Comparison of ENCODE assay signal across 9 cellular contexts in the genomic region with DNA sequence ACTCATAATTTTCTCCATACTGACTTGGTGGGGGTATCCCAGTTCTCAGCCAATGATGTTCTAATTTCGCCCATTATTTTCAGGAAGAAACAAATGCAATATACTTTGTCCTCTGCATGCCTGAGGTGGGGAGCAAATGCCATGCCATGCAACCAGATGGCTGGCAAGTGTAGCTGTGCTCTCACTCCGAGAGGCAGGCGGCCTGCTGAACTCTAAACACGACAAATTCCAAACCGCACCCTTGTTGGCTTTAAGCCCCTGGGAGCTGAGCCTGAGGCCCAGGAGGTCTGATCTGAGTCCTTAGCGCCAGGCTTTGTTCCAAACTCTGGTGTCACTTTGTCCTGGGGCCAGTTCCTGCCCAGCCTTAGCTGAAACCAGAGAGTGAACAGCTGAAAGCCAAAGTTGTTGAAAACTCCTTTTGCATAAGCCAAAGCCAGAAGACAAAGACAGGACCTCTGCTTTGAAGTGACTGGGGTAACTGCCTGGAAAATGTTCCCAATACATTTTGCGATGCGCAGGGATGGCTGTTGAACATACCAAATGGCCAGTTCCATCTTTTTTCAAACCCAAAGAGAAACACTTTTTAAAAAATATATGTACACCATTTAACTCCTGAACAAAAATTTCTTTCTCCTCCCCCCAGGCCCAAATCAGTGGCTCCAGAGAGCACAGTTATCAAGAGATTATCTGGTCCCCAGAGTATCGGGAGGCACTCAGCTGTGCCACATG. TPM values are rescaled to one million over a fixed set of nuclear protein-coding genes. Genes with fewer than 3 reads are reported as not detected.
DNase-seq lines count a peak whose midpoint lies in the region; ATAC-seq and TF ChIP-seq lines count a peak whose summit lies in the region.
"Had no signal": no experiment of that assay in that cellular context is flagged by ENCODE, and none has a peak within 500 bp of the region (broad histone marks: within the 10 kb centered on the region; RNA-seq: fewer than 3 reads in every experiment).

No MANE protein-coding gene starts in this region.

- H3K27ac ChIP-seq in BLaER1 treated with 17β-estradiol and CSF1 and Interleukin-3, amounts not matched to agents 10 nM and 100 nM: no peak overlapping the region
- peak overlapping the region; percentile 53 for H3K27ac ChIP-seq in neural cell (ENCODE audit: low read length)
- H3K27ac ChIP-seq in foreskin keratinocyte: no peak overlapping the region

- H3K9me2 ChIP-seq in neural cell (ENCODE audit: insufficient read depth, low read length): no peaks in the 10 kb centered on the region

- H3K36me3 ChIP-seq in BLaER1 treated with 17β-estradiol and CSF1 and Interleukin-3, amounts not matched to agents 10 nM and 100 nM: peaks cover 53 to 89% (median 68%) of the 10 kb centered on the region in 11 experiments
- H3K36me3 ChIP-seq in neural cell (ENCODE audit: insufficient read depth, low read length): no peaks in the 10 kb centered on the region

- H3F3A ChIP-seq in neural cell (ENCODE audit: insufficient read depth, low read length, poor library complexity, severe bottlenecking): no peaks in the 10 kb centered on the region

- H3K27me3 ChIP-seq in BLaER1 treated with 17β-estradiol and CSF1 and Interleukin-3, amounts not matched to agents 10 nM and 100 nM: peaks cover 0 to 8% (median 0%) of the 10 kb centered on the region in 11 experiments; a peak in 1 of 22 replicates
- H3K27me3 ChIP-seq in neural cell (ENCODE audit: insufficient read depth, low read depth, low read length) (no peaks in the 10 kb centered on the region), foreskin keratinocyte (no peaks in the 10 kb centered on the region)

- ATAC-seq in foreskin keratinocyte: no peak
- ATAC-seq: HCT116 had no signal

- H2AFZ ChIP-seq in neural cell (ENCODE audit: low read depth, low read length): no peak overlapping the region

- no peak for TF ChIP-seq RAD21 in neural cell (conservative IDR thresholded peaks at IDR 0.05)

- H3K4me2 ChIP-seq in BLaER1 treated with 17β-estradiol and CSF1 and Interleukin-3, amounts not matched to agents 10 nM and 100 nM: peak overlapping the region in 7 of 11 experiments; percentile 8 to 56 (median 43); a peak in 14 of 22 replicates
- H3K4me2 ChIP-seq in neural cell (ENCODE audit: low read length): peak overlapping the region; percentile 25

- no peaks in the 10 kb centered on the region for H3K79me2 ChIP-seq in neural cell (replicated peaks; ENCODE audit: insufficient read depth, low read length)

- no peaks in the 10 kb centered on the region for H3K9me3 ChIP-seq in BLaER1 treated with 17β-estradiol and CSF1 and Interleukin-3, amounts not matched to agents 10 nM and 100 nM (replicated peaks in 1 of 11)
- H3K9me3 ChIP-seq in neural cell (ENCODE audit: low read length): no peaks in the 10 kb centered on the region

- no peak for TF ChIP-seq CTCF in fibroblast of mammary gland (conservative IDR thresholded peaks at IDR 0.05; ENCODE audit: control insufficient read depth, insufficient read depth, low read depth, low read length)
- TF ChIP-seq CTCF in neural cell (IDR thresholded peaks at IDR 0.05; ENCODE audit: poor library complexity, severe bottlenecking): no peak
- TF ChIP-seq CTCF in foreskin keratinocyte (conservative IDR thresholded peaks at IDR 0.05): no peak

- DNase-seq in NCI-H446 treated with DMSO at 0.1 percent for 48 hours (lab: John Stamatoyannopoulos, UW) (peak; percentile 31), fibroblast of mammary gland (ENCODE audit: low read depth) (peak; percentile 25), foreskin keratinocyte (no peak), NCI-H2227 (lab: John Stamatoyannopoulos, UW; ENCODE audit: unreplicated experiment) (no peak), NCI-H510A (lab: John Stamatoyannopoulos, UW) (no peak)
- no peak for DNase-seq in stimulated activated naive CD4-positive, alpha-beta T cell treated with Interleukin-2 at 50 U/mL for 16 hours (lab: John Stamatoyannopoulos, UW)

- no peak for TF ChIP-seq EP300 in neural cell (conservative IDR thresholded peaks at IDR 0.05; ENCODE audit: poor library complexity, severe bottlenecking)

- H3K4me1 ChIP-seq in BLaER1 treated with 17β-estradiol and CSF1 and Interleukin-3, amounts not matched to agents 10 nM and 100 nM: peaks cover 29 to 68% (median 57%) of the 10 kb centered on the region in 10 experiments
- peaks cover 4% of the 10 kb centered on the region for H3K4me1 ChIP-seq in foreskin keratinocyte

- H4K20me1 ChIP-seq in BLaER1 treated with 17β-estradiol and CSF1 and Interleukin-3, amounts not matched to agents 10 nM and 100 nM: peaks cover 0 to 37% (median 23%) of the 10 kb centered on the region in 11 experiments; a peak in 15 of 22 replicates
- H4K20me1 ChIP-seq in neural cell (ENCODE audit: insufficient read depth): no peaks in the 10 kb centered on the region

- peak overlapping the region in 1 of 11 experiments; percentile 3; a peak in 1 of 22 replicates for H3K9ac ChIP-seq in BLaER1 treated with 17β-estradiol and CSF1 and Interleukin-3, amounts not matched to agents 10 nM and 100 nM
- no peak overlapping the region for H3K9ac ChIP-seq in neural cell (ENCODE audit: low read length)

- H3K4me3 ChIP-seq in BLaER1 treated with 17β-estradiol and CSF1 and Interleukin-3, amounts not matched to agents 10 nM and 100 nM: no peak overlapping the region
- H3K4me3 ChIP-seq in fibroblast of mammary gland (ENCODE audit: control insufficient read depth, low read depth, low read length): no peak overlapping the region
- H3K4me3 ChIP-seq in neural cell (ENCODE audit: low read length): no peak overlapping the region

TF ChIP-seq in neural cell, 6 proteins besides CTCF, POLR2A, EP300 and RAD21:
- TF ChIP-seq TAF1 (IDR thresholded peaks at IDR 0.05; ENCODE audit: low read depth): no peak
- no peak for TF ChIP-seq POLR2AphosphoS5 (IDR thresholded peaks at IDR 0.05)
- TF ChIP-seq SMC3 (conservative IDR thresholded peaks at IDR 0.05; ENCODE audit: poor library complexity): no peak
- no peak for TF ChIP-seq MXI1 (conservative IDR thresholded peaks at IDR 0.05; ENCODE audit: poor library complexity, severe bottlenecking)
- TF ChIP-seq EZH2 (IDR thresholded peaks at IDR 0.05; ENCODE audit: borderline replicate concordance, insufficient read depth, low read length, poor library complexity, severe bottlenecking): no peak
- TF ChIP-seq, protein P1, sequence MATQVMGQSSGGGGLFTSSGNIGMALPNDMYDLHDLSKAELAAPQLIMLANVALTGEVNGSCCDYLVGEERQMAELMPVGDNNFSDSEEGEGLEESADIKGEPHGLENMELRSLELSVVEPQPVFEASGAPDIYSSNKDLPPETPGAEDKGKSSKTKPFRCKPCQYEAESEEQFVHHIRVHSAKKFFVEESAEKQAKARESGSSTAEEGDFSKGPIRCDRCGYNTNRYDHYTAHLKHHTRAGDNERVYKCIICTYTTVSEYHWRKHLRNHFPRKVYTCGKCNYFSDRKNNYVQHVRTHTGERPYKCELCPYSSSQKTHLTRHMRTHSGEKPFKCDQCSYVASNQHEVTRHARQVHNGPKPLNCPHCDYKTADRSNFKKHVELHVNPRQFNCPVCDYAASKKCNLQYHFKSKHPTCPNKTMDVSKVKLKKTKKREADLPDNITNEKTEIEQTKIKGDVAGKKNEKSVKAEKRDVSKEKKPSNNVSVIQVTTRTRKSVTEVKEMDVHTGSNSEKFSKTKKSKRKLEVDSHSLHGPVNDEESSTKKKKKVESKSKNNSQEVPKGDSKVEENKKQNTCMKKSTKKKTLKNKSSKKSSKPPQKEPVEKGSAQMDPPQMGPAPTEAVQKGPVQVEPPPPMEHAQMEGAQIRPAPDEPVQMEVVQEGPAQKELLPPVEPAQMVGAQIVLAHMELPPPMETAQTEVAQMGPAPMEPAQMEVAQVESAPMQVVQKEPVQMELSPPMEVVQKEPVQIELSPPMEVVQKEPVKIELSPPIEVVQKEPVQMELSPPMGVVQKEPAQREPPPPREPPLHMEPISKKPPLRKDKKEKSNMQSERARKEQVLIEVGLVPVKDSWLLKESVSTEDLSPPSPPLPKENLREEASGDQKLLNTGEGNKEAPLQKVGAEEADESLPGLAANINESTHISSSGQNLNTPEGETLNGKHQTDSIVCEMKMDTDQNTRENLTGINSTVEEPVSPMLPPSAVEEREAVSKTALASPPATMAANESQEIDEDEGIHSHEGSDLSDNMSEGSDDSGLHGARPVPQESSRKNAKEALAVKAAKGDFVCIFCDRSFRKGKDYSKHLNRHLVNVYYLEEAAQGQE (IDR thresholded peaks at IDR 0.05; ENCODE audit: borderline replicate concordance): no peak

RNA-seq across cellular contexts. Expression of a gene that starts 46.2 kb away (rescaled TPM):
- polyA plus RNA-seq in neural cell: 17.5 and 20.0 TPM in 2 replicates
- polyA minus RNA-seq in neural cell: 39.4 and 42.9 TPM in 2 replicates
- 25.8 and 28.5 TPM in 2 replicates for total RNA-seq in foreskin keratinocyte
- 14.5 and 16.0 TPM in 2 replicates for polyA plus RNA-seq in foreskin keratinocyte

RNA-seq across cellular contexts. Expression of a gene that starts 46.5 kb away (rescaled TPM):
- polyA plus RNA-seq in neural cell (22.1 and 23.4 TPM in 2 replicates), foreskin keratinocyte (7.3 and 8.5 TPM in 2 replicates)
- polyA minus RNA-seq in neural cell: 50.9 and 55.3 TPM in 2 replicates
- 17.5 and 18.8 TPM in 2 replicates for total RNA-seq in foreskin keratinocyte

Comparison
In these comparisons a context has a peak if more than half of its experiments do, and no peak if none do; other contexts are left out.
1. DNase-seq: peak in NCI-H446 treated with DMSO at 0.1 percent for 48 hours (single experiment) and fibroblast of mammary gland (single experiment); none in foreskin keratinocyte (0 of 2), NCI-H2227 (single experiment), stimulated activated naive CD4-positive, alpha-beta T cell treated with Interleukin-2 at 50 U/mL for 16 hours (single experiment) and NCI-H510A (single experiment).